Comparison of ENCODE assay signal across 17 cellular contexts in the genomic region with DNA sequence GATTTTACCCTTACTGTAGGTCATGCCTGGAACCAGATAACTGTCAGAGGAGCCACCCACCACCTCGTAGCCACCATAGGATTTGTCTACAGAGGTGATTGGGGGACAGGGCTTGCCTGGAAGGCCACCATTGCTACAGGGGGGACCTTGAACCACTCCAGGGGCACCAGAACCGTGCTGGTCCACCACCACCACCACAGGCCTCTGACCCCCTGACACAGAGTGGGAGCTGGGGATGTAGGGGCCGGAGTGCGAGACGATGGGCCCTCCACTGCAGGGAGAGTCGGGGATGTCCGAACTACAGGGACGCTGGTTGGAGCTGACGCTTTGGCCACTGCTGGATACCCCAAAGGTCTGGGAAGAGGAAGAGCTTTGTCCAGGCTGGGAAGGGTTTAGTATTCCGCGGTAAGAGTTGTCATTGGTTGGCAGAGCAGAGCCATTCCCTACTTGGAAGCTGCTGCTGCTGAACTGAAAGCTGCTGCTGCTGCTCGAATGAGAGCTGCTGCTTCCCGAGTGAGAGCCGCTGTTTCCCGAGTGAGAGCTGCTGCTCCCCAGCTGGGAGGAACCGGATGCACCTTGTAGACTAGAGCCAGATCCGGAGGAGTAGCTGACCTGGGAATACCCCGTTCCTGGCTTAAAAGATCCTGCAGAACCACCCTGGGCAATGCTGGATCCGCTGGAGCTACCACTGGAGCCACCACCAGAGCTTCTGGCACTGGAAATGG.
DNase-seq lines count a peak whose midpoint lies in the region; ATAC-seq and TF ChIP-seq lines count a peak whose summit lies in the region.
"Had no signal": no experiment of that assay in that cellular context is flagged by ENCODE, and none has a peak within 500 bp of the region (broad histone marks: within the 10 kb centered on the region; RNA-seq: fewer than 3 reads in every experiment).

No MANE protein-coding gene starts in this region.

- POLR2A ChIA-PET in RWPE1 (lab: Yijun Ruan, JAX; ENCODE audit: low non-redundant PET), result no interaction called here

- H3K4me3 ChIP-seq in muscle layer of colon (ENCODE audit: low read depth in 1 of 2, low read length in 2 of 2) (peak overlapping the region in 1 of 2 donors; percentile 21), tibial artery (peak overlapping the region; percentile 25 to 46)
- H3K4me3 ChIP-seq: psoas muscle had no signal

- H3K9me3 ChIP-seq in muscle layer of colon (ENCODE audit: low read length), result no peaks in the 10 kb centered on the region
- no peaks in the 10 kb centered on the region for H3K9me3 ChIP-seq in tibial artery
- H3K9me3 ChIP-seq: ascending aorta, gastrocnemius medialis, psoas muscle had no signal

- H3K27ac ChIP-seq in RWPE1 (peak overlapping the region; percentile 46), muscle layer of colon (ENCODE audit: low read depth, low read length) (peak overlapping the region; percentile 19), tibial artery (peak overlapping the region; percentile 49 to 74)
- H3K27ac ChIP-seq: ascending aorta, psoas muscle had no signal

- H3K9ac ChIP-seq in muscle layer of colon (ENCODE audit: low read length), result no peak overlapping the region

- H3K27me3 ChIP-seq in muscle layer of colon (ENCODE audit: control insufficient read depth in 1 of 2, insufficient read depth in 2 of 2, low read length in 2 of 2) (no peaks in the 10 kb centered on the region), tibial artery (no peaks in the 10 kb centered on the region)
- H3K27me3 ChIP-seq: ascending aorta, gastrocnemius medialis had no signal

- H3K4me1 ChIP-seq in muscle layer of colon (ENCODE audit: insufficient read depth, low read length) (peaks cover 35% of the 10 kb centered on the region), tibial artery (peaks cover 0 to 46% (median 31%) of the 10 kb centered on the region in 4 donors)
- H3K4me1 ChIP-seq: psoas muscle had no signal

- intact Hi-C loops in tibial artery (cut with DNase I; ENCODE audit: low total_unique reads), result no loop called here

- CTCF ChIA-PET in RWPE1 (lab: Yijun Ruan, JAX), result interaction anchor here (0.6 to 0.7 kb wide), 2 partner anchors 21 to 201 kb away, joined by 4 to 6 read pairs; no protein-coding TSS in a partner anchor

- no peak for DNase-seq in RWPE1 (ENCODE audit: low spot score)
- DNase-seq in fibroblast of peridontal ligament (ENCODE audit: extremely low read depth), result peak; percentile 31
- peak in 1 of 2 donors; percentile 58 for DNase-seq in tibial artery
- DNase-seq in NCI-H82 (lab: John Stamatoyannopoulos, UW), result no peak
- DNase-seq in NCI-H524 treated with DMSO at 0.1 percent for 48 hours (lab: John Stamatoyannopoulos, UW), result no peak
- DNase-seq: activated CD4-positive, alpha-beta memory T cell treated with anti-CD3 and anti-CD28 coated beads for 36 hours; CD4-positive, alpha-beta T cell; NCI-H1694 treated with DMSO at 0.1 percent for 48 hours; NCI-H748 treated with DMSO at 0.1 percent for 48 hours; SIG-M5; stimulated activated CD4-positive, alpha-beta T cell treated with anti-CD3 and anti-CD28 coated beads, Interleukin-4, amount 100 ng/mL, for 4 hours had no signal

- TF ChIP-seq CTCF in RWPE1 (conservative IDR thresholded peaks at IDR 0.05; ENCODE audit: low read depth) (no peak), tibial artery (IDR thresholded peaks at IDR 0.05) (no peak)

- no peak for ATAC-seq in HG03457 (IDR thresholded peaks at IDR 0.05; ENCODE audit: unreplicated experiment)
- ATAC-seq: stimulated activated memory B cell treated with anti-CD40 and anti-IgM and Interleukin-4, amounts not matched to agents 10 μg/mL and 1 μg/mL and 100 μg/mL, for 72 hours had no signal

- H3K36me3 ChIP-seq in muscle layer of colon (ENCODE audit: insufficient read depth, low read length) (no peaks in the 10 kb centered on the region), tibial artery (no peaks in the 10 kb centered on the region)
- H3K36me3 ChIP-seq: ascending aorta, gastrocnemius medialis had no signal
